Comparison of ENCODE assay signal across 8 cellular contexts in genomic region chr5:43227655-43228054, GRCh38. TPM values are rescaled to one million over a fixed set of nuclear protein-coding genes. Genes with fewer than 3 reads are reported as not detected.
DNase-seq lines count a peak whose midpoint lies in the region; ATAC-seq and TF ChIP-seq lines count a peak whose summit lies in the region.

No MANE protein-coding gene starts in this region.

- peak; percentile 42 for DNase-seq in AG08396 (ENCODE audit: low spot score)
- no peak for DNase-seq in GM13977 (ENCODE audit: low spot score)
- no peak for DNase-seq in RWPE2 (ENCODE audit: low spot score)
- peak; percentile 37 for DNase-seq in hepatocyte (ENCODE audit: low spot score)
- no peak for DNase-seq in stimulated activated CD4-positive, alpha-beta T cell treated with anti-CD3 and anti-CD28 coated beads, Interleukin-4, amount 100 ng/mL, for 1 hour
- DNase-seq in NCI-H2029 treated with DMSO at 0.1 percent for 48 hours (lab: John Stamatoyannopoulos, UW) = no peak
- DNase-seq in middle frontal gyrus (ENCODE audit: extremely low spot score, low spot score) = no peak

- TF ChIP-seq CTCF in GM13977 (IDR thresholded peaks at IDR 0.05; ENCODE audit: extremely low read depth, insufficient read depth, missing control alignments) (peak; percentile 38), RWPE2 (IDR thresholded peaks at IDR 0.05; ENCODE audit: poor library complexity, severe bottlenecking) (peak; percentile 83), hepatocyte (IDR thresholded peaks at IDR 0.05; ENCODE audit: poor library complexity) (peak; percentile 49)

- no peaks in the 10 kb centered on the region for H3K9me2 ChIP-seq in hepatocyte (replicated peaks; ENCODE audit: insufficient read depth)

- H3K79me2 ChIP-seq in hepatocyte = no peaks in the 10 kb centered on the region

- ATAC-seq in RWPE2 (ENCODE audit: low read depth) (peak; percentile 50; the same call in 2 of the 3 replicates), GM19023 (IDR thresholded peaks at IDR 0.05; ENCODE audit: unreplicated experiment) (no peak)

- in situ Hi-C loops in GM13977 (cut with MboI; ENCODE audit: low pct_unique_long_range_greater_than_20kb, low sequenced_read_pairs, unreplicated experiment) = no loop called here

- 59% methylated on average over 1 of the region's 1 CpG for WGBS in hepatocyte (ENCODE audit: low lambda C conversion rate, missing lambda C conversion rate)

- H3K4me1 ChIP-seq in RWPE2 (ENCODE audit: insufficient read depth, poor library complexity, severe bottlenecking) = no peaks in the 10 kb centered on the region
- no peaks in the 10 kb centered on the region for H3K4me1 ChIP-seq in hepatocyte (ENCODE audit: insufficient read depth)

- no peak overlapping the region for H3K4me2 ChIP-seq in hepatocyte

- H3K27ac ChIP-seq in RWPE2 (ENCODE audit: poor library complexity, severe bottlenecking) (no peak overlapping the region), hepatocyte (no peak overlapping the region)

- H3K36me3 ChIP-seq in RWPE2 (ENCODE audit: low read depth) (no peaks in the 10 kb centered on the region), hepatocyte (replicated peaks; ENCODE audit: insufficient read depth, low read depth) (no peaks in the 10 kb centered on the region)

- H2AFZ ChIP-seq in hepatocyte = no peak overlapping the region

- no peak overlapping the region for H3K4me3 ChIP-seq in RWPE2 (ENCODE audit: severe bottlenecking)
- no peak overlapping the region for H3K4me3 ChIP-seq in hepatocyte

- no peaks in the 10 kb centered on the region for H4K20me1 ChIP-seq in hepatocyte (ENCODE audit: insufficient read depth, poor library complexity, severe bottlenecking)

- no peaks in the 10 kb centered on the region for H3K9me3 ChIP-seq in RWPE2 (ENCODE audit: severe bottlenecking)
- H3K9me3 ChIP-seq in hepatocyte (ENCODE audit: low read depth) = no peaks in the 10 kb centered on the region

- no peaks in the 10 kb centered on the region for H3K27me3 ChIP-seq in RWPE2 (ENCODE audit: insufficient read depth, poor library complexity, severe bottlenecking)
- no peaks in the 10 kb centered on the region for H3K27me3 ChIP-seq in hepatocyte

RNA-seq across cellular contexts. Expression of gene NIM1K, which starts 35.6 kb away (rescaled TPM):
- not detected in 2 replicates for total RNA-seq in hepatocyte
- polyA plus RNA-seq in hepatocyte = 0.57 TPM in 1 of 2 replicates, not detected in the other

Comparison
In these comparisons a context has a peak if more than half of its experiments do, and no peak if none do; other contexts are left out.
1. DNase-seq: peak in AG08396 (single experiment) and hepatocyte (single experiment); none in GM13977 (single experiment), RWPE2 (single experiment), stimulated activated CD4-positive, alpha-beta T cell treated with anti-CD3 and anti-CD28 coated beads, Interleukin-4, amount 100 ng/mL, for 1 hour (single experiment), NCI-H2029 treated with DMSO at 0.1 percent for 48 hours (single experiment) and middle frontal gyrus (single experiment).
2. Peak in every context shown above with its lines, with median percentiles within 50 percentile points of each other: CTCF ChIP-seq.